Comparison of ENCODE assay signal across 26 cellular contexts in the genomic region with DNA sequence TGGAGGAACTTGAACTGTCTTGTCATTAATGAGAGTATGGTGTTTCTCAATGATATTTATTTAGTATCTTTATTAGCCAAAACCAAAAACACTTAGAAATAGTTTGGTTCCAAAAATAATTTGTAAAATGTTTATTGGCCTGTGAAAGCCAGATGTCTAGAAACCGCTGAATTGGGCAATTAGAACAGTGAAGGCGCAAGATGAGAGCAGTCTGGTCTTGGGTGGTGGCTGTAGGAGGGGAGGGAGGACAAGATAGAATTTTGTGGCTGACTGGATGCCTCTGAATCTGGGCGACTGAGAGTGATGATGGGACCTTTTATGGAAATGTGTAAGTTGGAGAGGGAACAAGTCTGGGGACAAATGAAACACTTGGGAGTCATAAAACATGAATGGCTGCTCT.
"Had no signal": no experiment of that assay in that cellular context is flagged by ENCODE, and none has a peak within 500 bp of the region (broad histone marks: within the 10 kb centered on the region; RNA-seq: fewer than 3 reads in every experiment).

No MANE protein-coding gene starts in this region.

- H3K9me3 ChIP-seq: SK-N-SH had no signal

- ATAC-seq: K562, Panc1, PC-3 had no signal

- FAIRE-seq: HTR-8/SVneo, K562 had no signal

- DNase-seq: Kasumi-1; MM.1S; NCI-H1048; NCI-H1105; NCI-H1417; NCI-H146; NCI-H1694 treated with DMSO at 0.1 percent for 48 hours; NCI-H1930; NCI-H2081; NCI-H2107; NCI-H2227 treated with DMSO at 0.1 percent for 48 hours; NCI-H446; NCI-H510A; NCI-H524 treated with DMSO at 0.1 percent for 48 hours; NCI-H69; NCI-H774; NK-92 treated with Interleukin-12 subunit alpha and Interleukin-12 subunit beta, amount 100 ng/mL, for 24 hours; PC-3; SHP77; SK-N-SH had no signal

- H3K4me3 ChIP-seq: K562 had no signal

- H3K27ac ChIP-seq: HL-60, KMS-11, RWPE1 had no signal
